8 cellular contexts compared by ENCODE assay signal in genomic region chr10:73253226-73253557, GRCh38. TPM values are rescaled to one million over a fixed set of nuclear protein-coding genes. Genes with fewer than 3 reads are reported as not detected.
DNase-seq lines count a peak whose midpoint lies in the region; ATAC-seq, FAIRE-seq and TF ChIP-seq lines count a peak whose summit lies in the region.

No MANE protein-coding gene starts in this region.

- no peaks in the 10 kb centered on the region for H3K9me1 ChIP-seq in keratinocyte (ENCODE audit: control insufficient read depth, extremely low read depth, insufficient read depth, low read length)

- H3K27me3 ChIP-seq in DOHH2 (ENCODE audit: control insufficient read depth, low read length): no peaks in the 10 kb centered on the region
- no peaks in the 10 kb centered on the region for H3K27me3 ChIP-seq in keratinocyte (ENCODE audit: control insufficient read depth, extremely low read depth, insufficient read depth, low read length)
- no peaks in the 10 kb centered on the region for H3K27me3 ChIP-seq in thoracic aorta (replicated peaks; ENCODE audit: insufficient read depth)

- peaks cover 63% of the 10 kb centered on the region for H3K79me2 ChIP-seq in DOHH2 (ENCODE audit: control insufficient read depth, low read length)
- peaks cover 44% of the 10 kb centered on the region for H3K79me2 ChIP-seq in keratinocyte (ENCODE audit: control insufficient read depth, insufficient read depth, low read length)

- H3K36me3 Mint-ChIP-seq in activated naive CD8-positive, alpha-beta T cell: peaks cover 4% of the 10 kb centered on the region

- H3K9me3 Mint-ChIP-seq in activated naive CD8-positive, alpha-beta T cell (ENCODE audit: low read depth): no peaks in the 10 kb centered on the region

- no peaks in the 10 kb centered on the region for H3K27me3 Mint-ChIP-seq in activated naive CD8-positive, alpha-beta T cell

- peak overlapping the region; percentile 83 for H3K4me3 ChIP-seq in DOHH2 (ENCODE audit: low read length)
- peak overlapping the region; percentile 68 to 89 (median 72) for H3K4me3 ChIP-seq in keratinocyte (ENCODE audit: control insufficient read depth in 2 of 3, extremely low read depth in 1 of 3, insufficient read depth in 2 of 3, low read depth in 1 of 3, low read length in 3 of 3)
- peak overlapping the region; percentile 96 for H3K4me3 ChIP-seq in thoracic aorta

- dilution Hi-C loops in keratinocyte (cut with MboI; ENCODE audit: extremely low pct_ligation_motif_present, low sequenced_read_pairs): loop anchor here (25.0 kb wide), 1 partner anchor 134 kb away; no protein-coding TSS in a partner anchor

- H3K4me3 Mint-ChIP-seq in activated naive CD8-positive, alpha-beta T cell: peak overlapping the region; percentile 96

- H3K4me1 ChIP-seq in DOHH2 (ENCODE audit: control insufficient read depth, low read length) (peaks cover 39% of the 10 kb centered on the region), keratinocyte (ENCODE audit: control insufficient read depth, extremely low read depth, insufficient read depth, low read length) (peaks cover 12% of the 10 kb centered on the region), thoracic aorta (ENCODE audit: control insufficient read depth in 1 of 2, low read depth in 2 of 2) (peaks cover 14 to 22% of the 10 kb centered on the region in 2 donors)

- ATAC-seq in HG03196 (IDR thresholded peaks at IDR 0.05; ENCODE audit: unreplicated experiment): peak; percentile 3
- ATAC-seq in thoracic aorta (ENCODE audit: insufficient number of reproducible peaks, low FRiP score, low read depth): no peak
- no peak for ATAC-seq in HG03135 (IDR thresholded peaks at IDR 0.05; ENCODE audit: unreplicated experiment)

- H3K9me3 ChIP-seq in DOHH2 (ENCODE audit: control insufficient read depth, insufficient read depth, low read length): no peaks in the 10 kb centered on the region
- H3K9me3 ChIP-seq in keratinocyte (ENCODE audit: control insufficient read depth, low read depth, low read length): no peaks in the 10 kb centered on the region
- no peaks in the 10 kb centered on the region for H3K9me3 ChIP-seq in thoracic aorta

- DNase-seq in keratinocyte (ENCODE audit: low read depth, low spot score) (no peak), thoracic aorta (ENCODE audit: low spot score) (no peak), C1 segment of cervical spinal cord (lab: John Stamatoyannopoulos, UW) (no peak), NCI-H2196 (lab: John Stamatoyannopoulos, UW; ENCODE audit: unreplicated experiment) (no peak)

- no peaks in the 10 kb centered on the region for H4K20me1 ChIP-seq in DOHH2 (ENCODE audit: control insufficient read depth, insufficient read depth, low read depth, low read length)
- no peaks in the 10 kb centered on the region for H4K20me1 ChIP-seq in keratinocyte (ENCODE audit: control insufficient read depth, extremely low read depth, insufficient read depth, low read length)

- H3K9ac ChIP-seq in keratinocyte (ENCODE audit: control insufficient read depth, extremely low read depth, insufficient read depth, low read length): peak overlapping the region; percentile 94

- peak overlapping the region; percentile 86 for H2AFZ ChIP-seq in keratinocyte (ENCODE audit: control insufficient read depth, low read length)

- H3K27ac ChIP-seq in DOHH2 (ENCODE audit: low read depth, low read length): peak overlapping the region; percentile 62
- peak overlapping the region; percentile 94 for H3K27ac ChIP-seq in keratinocyte (ENCODE audit: control insufficient read depth, insufficient read depth, low read length)
- H3K27ac ChIP-seq in thoracic aorta: peak overlapping the region; percentile 91

- peaks cover 22% of the 10 kb centered on the region for H3K4me1 Mint-ChIP-seq in activated naive CD8-positive, alpha-beta T cell (ENCODE audit: low read depth)

- H3K4me2 ChIP-seq in DOHH2 (ENCODE audit: low read length) (peak overlapping the region; percentile 97), keratinocyte (ENCODE audit: control insufficient read depth, extremely low read depth, insufficient read depth, low read depth, low read length) (peak overlapping the region; percentile 86)

- peak overlapping the region; percentile 99 for H3K27ac Mint-ChIP-seq in activated naive CD8-positive, alpha-beta T cell

- TF ChIP-seq CTCF in DOHH2 (IDR thresholded peaks at IDR 0.05; ENCODE audit: low read depth, low read length, poor library complexity, severe bottlenecking) (peak; percentile 49), keratinocyte (optimal IDR thresholded peaks at IDR 0.05 in 1 of 3, IDR thresholded peaks at IDR 0.05 in 1 of 3, conservative IDR thresholded peaks at IDR 0.05 in 1 of 3; ENCODE audit: extremely low read depth in 1 of 3, insufficient read depth in 2 of 3, low read length in 3 of 3) (peak in 1 of 3 experiments; percentile 25), thoracic aorta (IDR thresholded peaks at IDR 0.05) (no peak)

- H3K36me3 ChIP-seq in DOHH2 (ENCODE audit: control insufficient read depth, low read length): peaks cover 47% of the 10 kb centered on the region
- H3K36me3 ChIP-seq in keratinocyte (ENCODE audit: control insufficient read depth in 2 of 2, extremely low read depth in 1 of 2, insufficient read depth in 2 of 2, low read length in 2 of 2): peaks cover 6 to 21% of the 10 kb centered on the region in 2 experiments
- H3K36me3 ChIP-seq in thoracic aorta: no peaks in the 10 kb centered on the region

- FAIRE-seq in keratinocyte (lab: Jason Lieb, UNC): no peak

- no peaks in the 10 kb centered on the region for H3K9me2 ChIP-seq in DOHH2 (replicated peaks; ENCODE audit: control insufficient read depth, low read length)

- peaks cover 16% of the 10 kb centered on the region for H3F3A ChIP-seq in DOHH2 (ENCODE audit: control insufficient read depth, insufficient read depth)

RNA-seq across cellular contexts. Expression of gene MRPS16, which starts 0.7 kb away (rescaled TPM):
- 79.2 to 95.4 TPM (median 79.9 TPM) in 3 replicates for polyA plus RNA-seq in keratinocyte
- 20.6 TPM for polyA plus RNA-seq in keratinocyte (2011; ENCODE audit: low read depth)
- polyA plus RNA-seq in keratinocyte (2011; cell fraction: cytosol; rRNA removed): 53.3 and 67.5 TPM in 2 replicates
- 33.7 and 46.1 TPM in 2 replicates for polyA plus RNA-seq in keratinocyte (2011; cell fraction: nucleus; rRNA removed)
- 70.7 and 105 TPM in 2 replicates for polyA plus RNA-seq in keratinocyte (2012; ENCODE audit: low replicate concordance)
- polyA minus RNA-seq in keratinocyte: 32.8 to 59.0 TPM (median 56.3 TPM) in 3 replicates
- 74.6 TPM for polyA minus RNA-seq in keratinocyte (2011; cell fraction: cytosol; rRNA and poly(A)+ RNA removed)
- 17.6 and 22.0 TPM in 2 replicates for polyA minus RNA-seq in keratinocyte (2011; cell fraction: nucleus; rRNA and poly(A)+ RNA removed)
- total RNA-seq in thoracic aorta: 10 to 100 TPM; 29.3 to 41.2 TPM

RNA-seq across cellular contexts. Expression of gene DNAJC9, which starts 6.1 kb away (rescaled TPM):
- polyA plus RNA-seq in keratinocyte: 14.1 to 23.9 TPM (median 23.3 TPM) in 3 replicates
- polyA plus RNA-seq in keratinocyte (2011; ENCODE audit: low read depth): 12.7 TPM
- polyA plus RNA-seq in keratinocyte (2011; cell fraction: cytosol; rRNA removed): 16.0 and 21.1 TPM in 2 replicates
- polyA plus RNA-seq in keratinocyte (2011; cell fraction: nucleus; rRNA removed): 18.9 and 23.5 TPM in 2 replicates
- polyA plus RNA-seq in keratinocyte (2012; ENCODE audit: low replicate concordance): 11.4 and 20.8 TPM in 2 replicates
- polyA minus RNA-seq in keratinocyte: 5.7 to 22.0 TPM (median 9.4 TPM) in 3 replicates
- 16.7 TPM for polyA minus RNA-seq in keratinocyte (2011; cell fraction: cytosol; rRNA and poly(A)+ RNA removed)
- 6.1 and 7.9 TPM in 2 replicates for polyA minus RNA-seq in keratinocyte (2011; cell fraction: nucleus; rRNA and poly(A)+ RNA removed)
- 10 to 100 TPM; 13.9 to 17.8 TPM for total RNA-seq in thoracic aorta
